In the genomic region with DNA sequence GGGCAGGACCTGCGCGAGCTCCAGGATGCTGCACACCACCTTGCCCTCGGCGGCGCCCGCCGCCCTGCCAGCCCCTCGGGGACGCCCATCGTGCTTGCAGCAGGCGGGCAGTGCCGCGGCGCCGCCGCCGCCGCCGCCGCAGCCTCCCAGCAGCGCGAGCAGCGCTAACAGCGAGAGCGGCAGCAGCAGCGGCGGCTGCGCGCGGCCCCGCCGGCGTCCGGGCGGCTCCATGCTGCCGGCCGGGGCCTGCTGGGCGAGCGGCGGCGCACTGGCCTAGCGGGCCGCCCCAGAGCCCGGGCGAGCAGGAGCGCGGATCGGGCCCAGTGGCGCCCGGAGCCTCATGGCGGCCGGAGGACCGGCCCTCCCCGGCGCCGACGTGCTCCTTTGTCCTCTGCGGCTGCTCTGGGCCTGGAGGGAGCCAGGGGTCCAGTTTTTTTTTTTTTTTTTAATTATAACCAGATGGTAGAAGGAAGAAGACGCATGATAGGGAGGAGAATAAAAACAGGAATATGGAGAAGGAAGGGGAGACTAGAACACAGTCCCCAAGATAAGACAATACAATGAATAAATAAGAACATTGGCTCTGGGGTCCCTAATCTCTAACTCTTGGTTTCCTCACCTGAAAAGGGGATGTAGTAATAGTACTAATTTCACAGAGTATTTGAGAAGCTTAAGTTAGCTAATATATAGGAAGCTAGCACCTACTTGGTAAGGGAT, we compare ENCODE assay signal across 8 cellular contexts. TPM values are rescaled to one million over a fixed set of nuclear protein-coding genes. Genes with fewer than 3 reads are reported as not detected.
DNase-seq lines count a peak whose midpoint lies in the region; ATAC-seq lines count a peak whose summit lies in the region.

No MANE protein-coding gene starts in this region.

- peak; percentile 39 for DNase-seq in COR-L47 (lab: John Stamatoyannopoulos, UW)
- DNase-seq in MG63: peak; percentile 19
- DNase-seq in dermis blood vessel endothelial cell: peak; percentile 53
- no peak for DNase-seq in OCI-M2 (lab: John Stamatoyannopoulos, UW; ENCODE audit: unreplicated experiment)
- no peak for DNase-seq in occipital lobe (lab: John Stamatoyannopoulos, UW)
- DNase-seq in dedifferentiated amniotic fluid mesenchymal stem cell (ENCODE audit: extremely low spot score): no peak

- ATAC-seq in HG02885 (IDR thresholded peaks at IDR 0.05; ENCODE audit: poor library complexity, unreplicated experiment): no peak

- H3K4me3 ChIP-seq in MG63 (no peak overlapping the region), mesodermal cell (ENCODE audit: extremely low read depth, insufficient read depth, low read length, poor library complexity, severe bottlenecking) (peak overlapping the region; percentile 19)

- 1 to 4% methylated on average over 9 to 28 of the region's 59 CpGs for whole genome bisulfite sequencing in mesodermal cell (ENCODE audit: insufficient coverage in 2 of 2), 2 experiments

- H3K27me3 ChIP-seq in MG63: no peaks in the 10 kb centered on the region

- no peak overlapping the region for H3K27ac ChIP-seq in mesodermal cell (ENCODE audit: low read depth, low read length, severe bottlenecking)

- no peaks in the 10 kb centered on the region for H3K4me1 ChIP-seq in mesodermal cell (ENCODE audit: control insufficient read depth, insufficient read depth, low read length, poor library complexity, severe bottlenecking)

- H3K9me3 ChIP-seq in MG63: no peaks in the 10 kb centered on the region
- no peaks in the 10 kb centered on the region for H3K9me3 ChIP-seq in mesodermal cell (ENCODE audit: control insufficient read depth, low read length)

- H3K36me3 ChIP-seq in MG63: no peaks in the 10 kb centered on the region
- no peaks in the 10 kb centered on the region for H3K36me3 ChIP-seq in mesodermal cell (ENCODE audit: control insufficient read depth, insufficient read depth, low read length)

RNA-seq across cellular contexts. Expression of a gene that starts 17.1 kb away (rescaled TPM):
- total RNA-seq in MG63 (2014; rRNA removed; shearing (Covaris generic); ENCODE audit: low replicate concordance): not detected in 2 replicates
- not detected in 2 replicates for total RNA-seq in dermis blood vessel endothelial cell
- not detected for polyA plus RNA-seq in mesodermal cell (2013, experiment 1 of 2)
- polyA plus RNA-seq in mesodermal cell (2013, experiment 2 of 2): not detected
- total RNA-seq in occipital lobe: 0.16 TPM

Comparison
In these comparisons a context has a peak if more than half of its experiments do, and no peak if none do; other contexts are left out.
1. DNase-seq: peak in COR-L47 (single experiment), MG63 (single experiment) and dermis blood vessel endothelial cell (single experiment); none in OCI-M2 (single experiment), occipital lobe (single experiment) and dedifferentiated amniotic fluid mesenchymal stem cell (single experiment).